17 cellular contexts compared by ENCODE assay signal in genomic region chrX:150767045-150767395, GRCh38.
A peak's percentile ranks its signal among the peaks of the same experiment; 100 is the strongest.
DNase-seq lines count a peak whose midpoint lies in the region; ATAC-seq and TF ChIP-seq lines count a peak whose summit lies in the region.
"Had no signal": no experiment of that assay in that cellular context is flagged by ENCODE, and none has a peak within 500 bp of the region (broad histone marks: within the 10 kb centered on the region; RNA-seq: fewer than 3 reads in every experiment).

No MANE protein-coding gene starts in this region.

- H3K27ac Mint-ChIP-seq in MCF 10A (ENCODE audit: low read depth, unreplicated experiment): no peak overlapping the region
- H3K27ac Mint-ChIP-seq: nephron had no signal

- no peaks in the 10 kb centered on the region for H4K20me1 ChIP-seq in hepatocyte (ENCODE audit: insufficient read depth, poor library complexity, severe bottlenecking)

- H3K9me3 Mint-ChIP-seq in MCF 10A (ENCODE audit: unreplicated experiment): no peaks in the 10 kb centered on the region

- CTCF ChIA-PET in MCF 10A (lab: Yijun Ruan, JAX): interaction anchor here (0.6 to 3.2 kb wide), 2 partner anchors 13 to 315 kb away, joined by 3 to 20 read pairs; no protein-coding TSS in a partner anchor

- H3K4me2 ChIP-seq in hepatocyte: no peak overlapping the region

- H3K4me1 Mint-ChIP-seq in MCF 10A (ENCODE audit: insufficient read depth, unreplicated experiment): peaks cover under 1% of the 10 kb centered on the region

- H3K4me3 ChIP-seq in breast epithelium: no peak overlapping the region
- H3K4me3 ChIP-seq in hepatocyte: no peak overlapping the region
- H3K4me3 ChIP-seq in upper lobe of right lung: no peak overlapping the region
- H3K4me3 ChIP-seq: skin epidermis, upper lobe of left lung had no signal

- H3K79me2 ChIP-seq in hepatocyte: no peaks in the 10 kb centered on the region

- intact Hi-C loops in MCF 10A (cut with micrococcal nuclease): no loop called here
- intact Hi-C loops in breast epithelium (cut with DNase I; ENCODE audit: low total_unique reads): no loop called here
- intact Hi-C loops in upper lobe of right lung (cut with DNase I): no loop called here

- no peaks in the 10 kb centered on the region for H3K36me3 ChIP-seq in breast epithelium
- no peaks in the 10 kb centered on the region for H3K36me3 ChIP-seq in hepatocyte (replicated peaks; ENCODE audit: insufficient read depth, low read depth)
- no peaks in the 10 kb centered on the region for H3K36me3 ChIP-seq in upper lobe of right lung

- H3K36me3 Mint-ChIP-seq in MCF 10A (ENCODE audit: insufficient read depth, unreplicated experiment): peaks cover 45% of the 10 kb centered on the region

- H3K27ac ChIP-seq in breast epithelium (peak overlapping the region in 1 of 2 donors; percentile 52), angular gyrus (ENCODE audit: low read depth, low read length) (peak overlapping the region; percentile 92), hepatocyte (peak overlapping the region; percentile 37), upper lobe of right lung (no peak overlapping the region)
- H3K27ac ChIP-seq: foreskin keratinocyte, VCaP had no signal

- H3K27me3 Mint-ChIP-seq in MCF 10A (ENCODE audit: insufficient read depth, unreplicated experiment): no peaks in the 10 kb centered on the region

- no peaks in the 10 kb centered on the region for H3K4me1 ChIP-seq in breast epithelium
- no peaks in the 10 kb centered on the region for H3K4me1 ChIP-seq in hepatocyte (ENCODE audit: insufficient read depth)
- H3K4me1 ChIP-seq in upper lobe of right lung: no peaks in the 10 kb centered on the region
- H3K4me1 ChIP-seq: foreskin keratinocyte had no signal

- H3K9me3 ChIP-seq in breast epithelium: no peaks in the 10 kb centered on the region
- no peaks in the 10 kb centered on the region for H3K9me3 ChIP-seq in hepatocyte (ENCODE audit: low read depth)
- H3K9me3 ChIP-seq in upper lobe of right lung: no peaks in the 10 kb centered on the region
- H3K9me3 ChIP-seq: upper lobe of left lung had no signal

- no peak overlapping the region for H3K4me3 Mint-ChIP-seq in MCF 10A (ENCODE audit: unreplicated experiment)
- H3K4me3 Mint-ChIP-seq: nephron had no signal

- no peaks in the 10 kb centered on the region for H3K9me2 ChIP-seq in hepatocyte (replicated peaks; ENCODE audit: insufficient read depth)

- DNase-seq in MCF 10A (ENCODE audit: unreplicated experiment) (peak; percentile 21), breast epithelium (ENCODE audit: low spot score in 2 of 2) (no peak), hepatocyte (ENCODE audit: low spot score) (no peak), upper lobe of right lung (no peak), hippocampal formation (lab: John Stamatoyannopoulos, UW) (no peak)
- DNase-seq: ACHN, DMS79 treated with DMSO at 0.1 percent for 48 hours, NCI-H1436, NCI-H526 treated with DMSO at 0.1 percent for 48 hours, upper lobe of left lung had no signal

- no peak for TF ChIP-seq CTCF in MCF 10A (IDR thresholded peaks at IDR 0.05; ENCODE audit: unreplicated experiment)
- no peak for TF ChIP-seq CTCF in breast epithelium (IDR thresholded peaks at IDR 0.05)
- TF ChIP-seq CTCF in hepatocyte (IDR thresholded peaks at IDR 0.05; ENCODE audit: poor library complexity): no peak
- no peak for TF ChIP-seq CTCF in upper lobe of right lung (IDR thresholded peaks at IDR 0.05)

- peak; percentile 67 for ATAC-seq in upper lobe of right lung
- no peak for ATAC-seq in HG02970 (IDR thresholded peaks at IDR 0.05; ENCODE audit: low FRiP score, unreplicated experiment)
- no peak for ATAC-seq in GM18873 (IDR thresholded peaks at IDR 0.05; ENCODE audit: low FRiP score, unreplicated experiment)

- H2AFZ ChIP-seq in hepatocyte: no peak overlapping the region

- WGBS in hepatocyte (ENCODE audit: low lambda C conversion rate, missing lambda C conversion rate): 87% methylated on average over 9 of the region's 9 CpGs

- TF ChIP-seq POLR2A in breast epithelium (IDR thresholded peaks at IDR 0.05): no peak

- POLR2A ChIA-PET in MCF 10A (lab: Yijun Ruan, JAX): no interaction called here

- no TSS peak for BruUV-seq in MCF 10A (replicated peaks; lab: Mats Ljungman, UMichigan)

- H3K27me3 ChIP-seq in breast epithelium: no peaks in the 10 kb centered on the region
- no peaks in the 10 kb centered on the region for H3K27me3 ChIP-seq in hepatocyte
- no peaks in the 10 kb centered on the region for H3K27me3 ChIP-seq in upper lobe of right lung
- H3K27me3 ChIP-seq: foreskin keratinocyte, upper lobe of left lung had no signal
